In the genomic region with DNA sequence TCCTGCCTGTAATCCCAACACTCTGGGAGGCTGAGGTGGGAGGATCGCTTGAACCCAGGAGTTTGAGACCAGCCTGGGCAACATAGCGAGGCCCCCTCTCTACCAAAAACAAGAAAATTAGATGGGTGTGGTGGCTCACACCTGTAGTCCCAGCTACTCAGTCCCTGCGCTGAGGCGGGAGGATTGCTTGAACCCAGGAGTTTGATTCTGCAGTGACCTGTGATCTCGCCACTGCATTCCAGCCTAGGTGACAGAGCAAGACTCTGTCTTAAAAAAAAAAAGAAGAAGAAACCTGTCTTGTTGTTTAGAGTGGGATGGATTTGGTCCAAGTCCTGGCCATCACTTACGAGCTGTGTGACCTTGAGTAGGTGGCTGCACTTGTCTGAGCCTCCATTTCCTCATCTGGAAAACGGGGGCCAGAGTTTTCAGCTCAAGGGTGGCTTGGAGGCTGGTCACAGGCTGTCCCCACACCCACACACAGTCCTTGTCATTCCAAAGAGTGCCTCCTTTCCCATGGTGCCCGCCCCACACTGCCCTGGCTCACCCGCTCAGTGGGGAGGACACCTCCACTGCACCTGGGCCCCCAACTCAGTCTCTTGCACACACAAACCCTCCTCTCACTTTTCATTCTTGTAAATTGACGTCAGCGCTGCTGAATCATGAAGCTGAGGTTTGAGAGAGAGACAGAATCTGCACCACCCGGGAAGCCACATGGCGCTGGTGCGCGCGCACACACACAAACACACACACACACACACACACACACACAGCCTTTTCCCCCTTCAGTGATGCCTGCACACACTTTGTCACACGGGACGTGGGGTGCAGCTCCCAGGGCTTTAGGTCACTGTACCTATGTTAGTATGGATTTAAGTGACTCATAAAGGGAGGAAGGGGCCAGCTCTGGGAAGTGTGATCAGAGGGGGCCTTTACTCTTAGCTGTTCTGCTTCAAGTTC, we compare ENCODE assay signal across 9 cellular contexts. TPM values are rescaled to one million over a fixed set of nuclear protein-coding genes. Genes with fewer than 3 reads are reported as not detected.
A peak's percentile ranks its signal among the peaks of the same experiment; 100 is the strongest.
DNase-seq lines count a peak whose midpoint lies in the region; ATAC-seq and TF ChIP-seq lines count a peak whose summit lies in the region.
"Had no signal": no experiment of that assay in that cellular context is flagged by ENCODE, and none has a peak within 500 bp of the region (broad histone marks: within the 10 kb centered on the region; RNA-seq: fewer than 3 reads in every experiment).

No MANE protein-coding gene starts in this region.

- H3K27me3 Mint-ChIP-seq in chondrocyte (ENCODE audit: low read depth) = no peaks in the 10 kb centered on the region

- no peak overlapping the region for H3K4me3 Mint-ChIP-seq in chondrocyte (ENCODE audit: unreplicated experiment)

- no peak for ATAC-seq in GM18909 (IDR thresholded peaks at IDR 0.05; ENCODE audit: poor library complexity, unreplicated experiment)
- no peak for ATAC-seq in GM21367 (IDR thresholded peaks at IDR 0.05; ENCODE audit: unreplicated experiment)
- ATAC-seq in HG02610 (IDR thresholded peaks at IDR 0.05; ENCODE audit: unreplicated experiment) = no peak

- H3K36me3 Mint-ChIP-seq in chondrocyte (ENCODE audit: low read depth) = no peaks in the 10 kb centered on the region

- peaks cover 14% of the 10 kb centered on the region for H3K4me1 Mint-ChIP-seq in chondrocyte (ENCODE audit: low read depth)

- no peaks in the 10 kb centered on the region for H3K9me3 Mint-ChIP-seq in chondrocyte (ENCODE audit: low read depth)

- DNase-seq in GM13976 (ENCODE audit: low spot score) (peak; percentile 80), chondrocyte (ENCODE audit: low spot score) (no peak)
- peak; percentile 91 for DNase-seq in activated CD4-positive, alpha-beta T cell treated with anti-CD3 and anti-CD28 coated beads for 48 hours
- peak; percentile 70 for DNase-seq in effector CD4-positive, alpha-beta T cell
- DNase-seq in stimulated activated CD4-positive, alpha-beta T cell treated with anti-CD3 and anti-CD28 coated beads, TNF-alpha, amount 100 ng/mL, for 24 hours (ENCODE audit: low read depth in 3 of 3) = peak; percentile 72 to 86 (median 73)

- no peak overlapping the region for H3K27ac Mint-ChIP-seq in chondrocyte (ENCODE audit: unreplicated experiment)

- in situ Hi-C loops in GM13976 (cut with MboI; ENCODE audit: low sequenced_read_pairs, unreplicated experiment) = loop anchor here (10.0 kb wide), 1 partner anchor 287 kb away; no protein-coding TSS in a partner anchor

- TF ChIP-seq CTCF in GM13976 (IDR thresholded peaks at IDR 0.05; ENCODE audit: borderline replicate concordance, control extremely low read depth, extremely low read depth, insufficient read depth, missing control alignments) (no peak), chondrocyte (IDR thresholded peaks at IDR 0.05) (no peak)

RNA-seq across cellular contexts. Expression of a gene that starts 4.2 kb away (rescaled TPM):
- 2.7 to 4.6 TPM (median 3.6 TPM) in 3 replicates for total RNA-seq in chondrocyte

RNA-seq across cellular contexts. Expression of a gene that starts 17.3 kb away (rescaled TPM):
- total RNA-seq in chondrocyte = not detected in 3 replicates
- total RNA-seq: skeletal muscle tissue had no signal

RNA-seq across cellular contexts. Expression of a gene that starts 21.6 kb away (rescaled TPM):
- total RNA-seq in chondrocyte = not detected in 3 replicates
- total RNA-seq: skeletal muscle tissue had no signal

RNA-seq across cellular contexts. Expression of a gene that starts 24.5 kb away (rescaled TPM):
- total RNA-seq in chondrocyte = not detected in 3 replicates
- total RNA-seq: skeletal muscle tissue had no signal

RNA-seq across cellular contexts. Expression of a gene that starts 29.3 kb away (rescaled TPM):
- total RNA-seq in chondrocyte = not detected in 3 replicates
- total RNA-seq: skeletal muscle tissue had no signal
